In the genomic region with DNA sequence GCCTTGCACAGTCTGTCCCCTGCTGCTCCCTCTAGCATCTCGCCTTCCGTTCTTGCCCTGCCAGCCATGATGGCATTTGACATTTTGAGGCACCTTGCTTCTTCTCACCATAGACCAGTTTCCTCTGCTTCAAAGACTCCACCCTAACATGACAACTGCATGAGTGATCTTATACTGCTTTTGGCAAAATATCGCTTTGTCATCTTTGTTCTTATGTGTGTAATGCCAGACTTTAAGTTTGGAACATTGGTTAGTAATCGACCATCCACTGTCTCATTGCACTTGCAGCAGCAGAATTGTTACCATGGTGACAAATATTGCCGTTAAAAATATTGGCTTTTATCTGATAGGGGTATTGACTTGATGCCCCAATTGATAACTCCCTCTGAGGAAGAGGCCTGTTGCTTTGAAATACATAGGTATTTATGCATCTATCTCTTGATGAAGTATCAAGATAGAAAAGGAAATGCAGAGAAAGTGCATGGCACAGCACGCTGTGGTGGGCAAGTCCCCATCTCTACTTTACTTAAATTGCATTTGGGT, we compare ENCODE assay signal across 1 cellular context.
TF ChIP-seq lines count a peak whose summit lies in the region.

No MANE protein-coding gene starts in this region.

TF ChIP-seq in HepG2, 621 proteins besides CTCF, POLR2A, EP300 and RAD21:
- TF ChIP-seq HNRNPK (IDR thresholded peaks at IDR 0.05; ENCODE audit: low read depth, low read length, poor library complexity, severe bottlenecking) (no peak), RFX1 (IDR thresholded peaks at IDR 0.05) (0 out of 2 replicates have a peak, but pooled peaks have one; percentile 10)
